In genomic region chr16:10385725-10386516, GRCh38 we compare ENCODE assay signal across 1 cellular context.
TF ChIP-seq lines count a peak whose summit lies in the region.

A gene with protein sequence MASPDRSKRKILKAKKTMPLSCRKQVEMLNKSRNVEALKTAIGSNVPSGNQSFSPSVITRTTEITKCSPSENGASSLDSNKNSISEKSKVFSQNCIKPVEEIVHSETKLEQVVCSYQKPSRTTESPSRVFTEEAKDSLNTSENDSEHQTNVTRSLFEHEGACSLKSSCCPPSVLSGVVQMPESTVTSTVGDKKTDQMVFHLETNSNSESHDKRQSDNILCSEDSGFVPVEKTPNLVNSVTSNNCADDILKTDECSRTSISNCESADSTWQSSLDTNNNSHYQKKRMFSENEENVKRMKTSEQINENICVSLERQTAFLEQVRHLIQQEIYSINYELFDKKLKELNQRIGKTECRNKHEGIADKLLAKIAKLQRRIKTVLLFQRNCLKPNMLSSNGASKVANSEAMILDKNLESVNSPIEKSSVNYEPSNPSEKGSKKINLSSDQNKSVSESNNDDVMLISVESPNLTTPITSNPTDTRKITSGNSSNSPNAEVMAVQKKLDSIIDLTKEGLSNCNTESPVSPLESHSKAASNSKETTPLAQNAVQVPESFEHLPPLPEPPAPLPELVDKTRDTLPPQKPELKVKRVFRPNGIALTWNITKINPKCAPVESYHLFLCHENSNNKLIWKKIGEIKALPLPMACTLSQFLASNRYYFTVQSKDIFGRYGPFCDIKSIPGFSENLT (plus strand): TSS chr16:10386061. CDS start chr16:10430621, 44,560 bp downstream.

TF ChIP-seq in HepG2, 621 proteins besides CTCF, POLR2A, EP300 and RAD21 (continued from another document and continues in another):
- TF ChIP-seq, protein P1, sequence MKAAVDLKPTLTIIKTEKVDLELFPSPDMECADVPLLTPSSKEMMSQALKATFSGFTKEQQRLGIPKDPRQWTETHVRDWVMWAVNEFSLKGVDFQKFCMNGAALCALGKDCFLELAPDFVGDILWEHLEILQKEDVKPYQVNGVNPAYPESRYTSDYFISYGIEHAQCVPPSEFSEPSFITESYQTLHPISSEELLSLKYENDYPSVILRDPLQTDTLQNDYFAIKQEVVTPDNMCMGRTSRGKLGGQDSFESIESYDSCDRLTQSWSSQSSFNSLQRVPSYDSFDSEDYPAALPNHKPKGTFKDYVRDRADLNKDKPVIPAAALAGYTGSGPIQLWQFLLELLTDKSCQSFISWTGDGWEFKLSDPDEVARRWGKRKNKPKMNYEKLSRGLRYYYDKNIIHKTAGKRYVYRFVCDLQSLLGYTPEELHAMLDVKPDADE (CRISPR knock-in tag; IDR thresholded peaks at IDR 0.05), result 0 out of 2 replicates have a peak, but pooled peaks have one; percentile 12
- TF ChIP-seq HDAC6 (IDR thresholded peaks at IDR 0.05; ENCODE audit: low read depth, low read length) (no peak; the same call in 1 of the 2 replicates), MBNL3 (CRISPR knock-in tag; conservative IDR thresholded peaks at IDR 0.05) (no peak), NCOA5 (CRISPR knock-in tag; IDR thresholded peaks at IDR 0.05) (no peak), THYN1 (CRISPR knock-in tag; IDR thresholded peaks at IDR 0.05; ENCODE audit: borderline replicate concordance, low read depth) (peak; percentile 66; the same call in 1 of the 2 replicates), MLX (CRISPR knock-in tag; IDR thresholded peaks at IDR 0.05) (peak; percentile 86), GMEB1 (CRISPR knock-in tag; IDR thresholded peaks at IDR 0.05; ENCODE audit: borderline replicate concordance) (peak; percentile 84; the same call in 1 of the 2 replicates), FLYWCH1 (CRISPR knock-in tag; IDR thresholded peaks at IDR 0.05) (no peak), KAT8 (CRISPR knock-in tag; IDR thresholded peaks at IDR 0.05) (peak; percentile 94), SMARCE1 (IDR thresholded peaks at IDR 0.05; ENCODE audit: borderline replicate concordance) (no peak), NFKB2 (CRISPR knock-in tag; IDR thresholded peaks at IDR 0.05; ENCODE audit: borderline replicate concordance) (peak; percentile 99; the same call in 1 of the 2 replicates), ZNF569 (CRISPR knock-in tag; IDR thresholded peaks at IDR 0.05; ENCODE audit: borderline replicate concordance) (peak; percentile 70; the same call in 1 of the 2 replicates), MAF1 (CRISPR knock-in tag; IDR thresholded peaks at IDR 0.05; ENCODE audit: borderline replicate concordance) (peak; percentile 97), REPIN1 (CRISPR knock-in tag; IDR thresholded peaks at IDR 0.05; ENCODE audit: borderline replicate concordance, low read depth) (peak; percentile 100), USF2 (IDR thresholded peaks at IDR 0.05; ENCODE audit: low read depth, low read length) (peak; percentile 59), USF2 (CRISPR knock-in tag; IDR thresholded peaks at IDR 0.05; ENCODE audit: borderline replicate concordance) (no peak; the same call in 1 of the 2 replicates), AGO2 (optimal IDR thresholded peaks at IDR 0.05; ENCODE audit: low read depth, low read length) (peak; percentile 99), ZFP90 (CRISPR knock-in tag; IDR thresholded peaks at IDR 0.05; ENCODE audit: borderline replicate concordance) (peak; percentile 97), ZNF772 (CRISPR knock-in tag; IDR thresholded peaks at IDR 0.05) (peak; percentile 99), ZNF34 (CRISPR knock-in tag; IDR thresholded peaks at IDR 0.05; ENCODE audit: borderline replicate concordance) (peak; percentile 95; the same call in 1 of the 2 replicates), ZNF367 (CRISPR knock-in tag; IDR thresholded peaks at IDR 0.05; ENCODE audit: borderline replicate concordance) (peak; percentile 89; the same call in 1 of the 2 replicates), TIGD3 (CRISPR knock-in tag; IDR thresholded peaks at IDR 0.05; ENCODE audit: borderline replicate concordance) (peak; percentile 82; the same call in 1 of the 2 replicates), HNF1A (IDR thresholded peaks at IDR 0.05; ENCODE audit: low read depth) (no peak), HNF1A (CRISPR knock-in tag; IDR thresholded peaks at IDR 0.05; ENCODE audit: borderline replicate concordance) (peak; percentile 84; the same call in 1 of the 2 replicates), ZNF709 (CRISPR knock-in tag; IDR thresholded peaks at IDR 0.05) (peak; percentile 80), ZNF597 (CRISPR knock-in tag; IDR thresholded peaks at IDR 0.05) (no peak), ZNF501 (CRISPR knock-in tag; IDR thresholded peaks at IDR 0.05) (peak; percentile 100), RFX5 (IDR thresholded peaks at IDR 0.05; ENCODE audit: low read depth, low read length) (peak; percentile 65), MAFK (conservative IDR thresholded peaks at IDR 0.05 in 1 of 2, IDR thresholded peaks at IDR 0.05 in 1 of 2; ENCODE audit: low read length in 2 of 2) (no peak), RARG (CRISPR knock-in tag; IDR thresholded peaks at IDR 0.05; ENCODE audit: low read depth) (peak; percentile 95; the same call in 1 of the 2 replicates), ZNF235 (CRISPR knock-in tag; IDR thresholded peaks at IDR 0.05; ENCODE audit: borderline replicate concordance) (peak; percentile 93; the same call in 1 of the 2 replicates), TEAD2 (CRISPR knock-in tag; IDR thresholded peaks at IDR 0.05) (no peak), MLXIP (CRISPR knock-in tag; IDR thresholded peaks at IDR 0.05; ENCODE audit: borderline replicate concordance) (no peak; the same call in 1 of the 2 replicates), ZNF550 (CRISPR knock-in tag; IDR thresholded peaks at IDR 0.05; ENCODE audit: borderline replicate concordance) (peak; percentile 93; the same call in 1 of the 2 replicates), AKAP8 (CRISPR knock-in tag; IDR thresholded peaks at IDR 0.05) (peak; percentile 82; the same call in 1 of the 2 replicates)
- TF ChIP-seq, protein P2, sequence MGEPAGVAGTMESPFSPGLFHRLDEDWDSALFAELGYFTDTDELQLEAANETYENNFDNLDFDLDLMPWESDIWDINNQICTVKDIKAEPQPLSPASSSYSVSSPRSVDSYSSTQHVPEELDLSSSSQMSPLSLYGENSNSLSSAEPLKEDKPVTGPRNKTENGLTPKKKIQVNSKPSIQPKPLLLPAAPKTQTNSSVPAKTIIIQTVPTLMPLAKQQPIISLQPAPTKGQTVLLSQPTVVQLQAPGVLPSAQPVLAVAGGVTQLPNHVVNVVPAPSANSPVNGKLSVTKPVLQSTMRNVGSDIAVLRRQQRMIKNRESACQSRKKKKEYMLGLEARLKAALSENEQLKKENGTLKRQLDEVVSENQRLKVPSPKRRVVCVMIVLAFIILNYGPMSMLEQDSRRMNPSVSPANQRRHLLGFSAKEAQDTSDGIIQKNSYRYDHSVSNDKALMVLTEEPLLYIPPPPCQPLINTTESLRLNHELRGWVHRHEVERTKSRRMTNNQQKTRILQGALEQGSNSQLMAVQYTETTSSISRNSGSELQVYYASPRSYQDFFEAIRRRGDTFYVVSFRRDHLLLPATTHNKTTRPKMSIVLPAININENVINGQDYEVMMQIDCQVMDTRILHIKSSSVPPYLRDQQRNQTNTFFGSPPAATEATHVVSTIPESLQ (CRISPR knock-in tag; conservative IDR thresholded peaks at IDR 0.05), result no peak; the same call in 1 of the 2 replicates
- TF ChIP-seq, protein P3, sequence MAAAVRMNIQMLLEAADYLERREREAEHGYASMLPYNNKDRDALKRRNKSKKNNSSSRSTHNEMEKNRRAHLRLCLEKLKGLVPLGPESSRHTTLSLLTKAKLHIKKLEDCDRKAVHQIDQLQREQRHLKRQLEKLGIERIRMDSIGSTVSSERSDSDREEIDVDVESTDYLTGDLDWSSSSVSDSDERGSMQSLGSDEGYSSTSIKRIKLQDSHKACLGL (CRISPR knock-in tag; IDR thresholded peaks at IDR 0.05), result peak; percentile 96
